ENCODE assay signal across 19 cellular contexts in genomic region chr16:11691771-11692170, GRCh38.
"Had no signal": no experiment of that assay in that cellular context is flagged by ENCODE, and none has a peak within 500 bp of the region (broad histone marks: within the 10 kb centered on the region; RNA-seq: fewer than 3 reads in every experiment).

No MANE protein-coding gene starts in this region.

- H3K9me3 ChIP-seq: left lung, ovary, prostate gland, stomach, suprapubic skin, tibial nerve had no signal

- H3K27ac Mint-ChIP-seq: activated CD4-positive, alpha-beta memory T cell treated with anti-CD3 and anti-CD28 coated beads for 36 hours; activated naive CD8-positive, alpha-beta T cell treated with anti-CD3 and anti-CD28 coated beads for 36 hours; activated T-cell treated with anti-CD3 and anti-CD28 coated beads, Interleukin-2, amount 50 U/mL, for 24 hours; activated T-helper 17 cell treated with anti-CD3 and anti-CD28 coated beads, Interleukin-2, amount 50 U/mL, for 72 hours; mesothelial cell of epicardium had no signal

- H3K27ac ChIP-seq: epithelial cell of prostate, left lung, ovary, prostate gland, stomach, suprapubic skin, tibial nerve had no signal

- ATAC-seq: activated T-helper 17 cell treated with anti-CD3 and anti-CD28 coated beads, Interleukin-2, amount 50 U/mL, for 72 hours; left lung; natural killer cell had no signal

- H3K4me3 ChIP-seq: left lung, ovary, prostate gland, stomach, suprapubic skin, tibial nerve had no signal

- H3K9me3 Mint-ChIP-seq: activated CD4-positive, alpha-beta memory T cell treated with anti-CD3 and anti-CD28 coated beads for 36 hours; activated naive CD8-positive, alpha-beta T cell treated with anti-CD3 and anti-CD28 coated beads for 36 hours; activated T-cell treated with anti-CD3 and anti-CD28 coated beads, Interleukin-2, amount 50 U/mL, for 24 hours; activated T-helper 17 cell treated with anti-CD3 and anti-CD28 coated beads, Interleukin-2, amount 50 U/mL, for 72 hours; mesothelial cell of epicardium; natural killer cell had no signal

- H3K4me3 Mint-ChIP-seq: activated CD4-positive, alpha-beta memory T cell treated with anti-CD3 and anti-CD28 coated beads for 36 hours; activated naive CD8-positive, alpha-beta T cell treated with anti-CD3 and anti-CD28 coated beads for 36 hours; activated T-cell treated with anti-CD3 and anti-CD28 coated beads, Interleukin-2, amount 50 U/mL, for 24 hours; activated T-helper 17 cell treated with anti-CD3 and anti-CD28 coated beads, Interleukin-2, amount 50 U/mL, for 72 hours; mesothelial cell of epicardium; natural killer cell had no signal

- DNase-seq: activated CD4-positive, alpha-beta memory T cell treated with anti-CD3 and anti-CD28 coated beads for 36 hours; activated CD4-positive, alpha-beta T cell treated with anti-CD3 and anti-CD28 coated beads for 48 hours; activated naive CD4-positive, alpha-beta T cell; activated naive CD8-positive, alpha-beta T cell treated with anti-CD3 and anti-CD28 coated beads for 36 hours; activated T-cell treated with anti-CD3 and anti-CD28 coated beads, Interleukin-2, amount 50 U/mL, for 24 hours; cortex of kidney; kidney; left lung; natural killer cell; ovary; stimulated activated CD4-positive, alpha-beta T cell treated with anti-CD3 and anti-CD28 coated beads, Interleukin-1b, Interleukin-23, amount 100 ng/mL, for 48 hours; stomach; SW 1271 had no signal

- H3K36me3 ChIP-seq: ovary had no signal

- H3K27me3 Mint-ChIP-seq: activated CD4-positive, alpha-beta memory T cell treated with anti-CD3 and anti-CD28 coated beads for 36 hours; activated naive CD8-positive, alpha-beta T cell treated with anti-CD3 and anti-CD28 coated beads for 36 hours; activated T-cell treated with anti-CD3 and anti-CD28 coated beads, Interleukin-2, amount 50 U/mL, for 24 hours; activated T-helper 17 cell treated with anti-CD3 and anti-CD28 coated beads, Interleukin-2, amount 50 U/mL, for 72 hours had no signal

- H3K27me3 ChIP-seq: left lung, ovary, stomach, suprapubic skin, tibial nerve had no signal
